Comparison of ENCODE assay signal across 18 cellular contexts in genomic region chr22:26767351-26767970, GRCh38.
"Had no signal": no experiment of that assay in that cellular context is flagged by ENCODE, and none has a peak within 500 bp of the region (broad histone marks: within the 10 kb centered on the region; RNA-seq: fewer than 3 reads in every experiment).

No MANE protein-coding gene starts in this region.

- H3K27me3 ChIP-seq: ovary, right atrium auricular region, upper lobe of left lung had no signal

- H3K4me3 ChIP-seq: ovary, prostate gland, right atrium auricular region, upper lobe of left lung had no signal

- H3K27ac Mint-ChIP-seq: activated CD4-positive, alpha-beta memory T cell treated with anti-CD3 and anti-CD28 coated beads for 36 hours; activated naive CD4-positive, alpha-beta T cell treated with anti-CD3 and anti-CD28 coated beads, Interleukin-2, amount 10 ng/mL, durations not matched to agents 7 days and 5 days; activated T-cell treated with anti-CD3 and anti-CD28 coated beads, Interleukin-2, amount 50 U/mL, for 72 hours; naive B cell had no signal

- H3K36me3 ChIP-seq: ovary, prostate gland, right atrium auricular region had no signal

- DNase-seq: activated CD4-positive, alpha-beta memory T cell treated with anti-CD3 and anti-CD28 coated beads for 36 hours; activated CD4-positive, alpha-beta T cell treated with anti-CD3 and anti-CD28 coated beads for 48 hours; activated effector memory CD4-positive, alpha-beta T cell treated with anti-CD3 and anti-CD28 coated beads, Interleukin-2, amount 50 U/mL, for 16 hours; activated naive CD4-positive, alpha-beta T cell treated with anti-CD3 and anti-CD28 coated beads, Interleukin-2, amount 10 ng/mL, durations not matched to agents 7 days and 5 days; dermis blood vessel endothelial cell; effector memory CD4-positive, alpha-beta T cell; foreskin melanocyte; glutamatergic neuron; mesenchymal stem cell; naive B cell; ovary; stimulated activated CD4-positive, alpha-beta T cell treated with anti-CD3 and anti-CD28 coated beads, Interleukin-4, amount 100 ng/mL, for 24 hours; stimulated activated naive CD4-positive, alpha-beta T cell treated with Interleukin-2 at 50 U/mL for 16 hours; T1000 had no signal

- H3K9me3 ChIP-seq: ovary, prostate gland, upper lobe of left lung had no signal

- H3K27ac ChIP-seq: ovary, prostate gland, right atrium auricular region, upper lobe of left lung had no signal

- H3K27me3 Mint-ChIP-seq: activated CD4-positive, alpha-beta memory T cell treated with anti-CD3 and anti-CD28 coated beads for 36 hours; activated naive CD4-positive, alpha-beta T cell treated with anti-CD3 and anti-CD28 coated beads, Interleukin-2, amount 10 ng/mL, durations not matched to agents 7 days and 5 days; naive B cell had no signal

- H3K4me1 Mint-ChIP-seq: activated naive CD4-positive, alpha-beta T cell treated with anti-CD3 and anti-CD28 coated beads, Interleukin-2, amount 10 ng/mL, durations not matched to agents 7 days and 5 days; naive B cell had no signal

- H3K4me3 Mint-ChIP-seq: activated CD4-positive, alpha-beta memory T cell treated with anti-CD3 and anti-CD28 coated beads for 36 hours; activated naive CD4-positive, alpha-beta T cell treated with anti-CD3 and anti-CD28 coated beads, Interleukin-2, amount 10 ng/mL, durations not matched to agents 7 days and 5 days; activated T-cell treated with anti-CD3 and anti-CD28 coated beads, Interleukin-2, amount 50 U/mL, for 72 hours; naive B cell had no signal

- H3K4me1 ChIP-seq: prostate gland, right atrium auricular region, upper lobe of left lung had no signal

- ATAC-seq: activated T-cell treated with anti-CD3 and anti-CD28 coated beads, Interleukin-2, amount 50 U/mL, for 72 hours had no signal
